Comparison of ENCODE assay signal across 15 cellular contexts in genomic region chr6:167679137-167679736, GRCh38.
A peak's percentile ranks its signal among the peaks of the same experiment; 100 is the strongest.
DNase-seq lines count a peak whose midpoint lies in the region; ATAC-seq and TF ChIP-seq lines count a peak whose summit lies in the region.
"Had no signal": no experiment of that assay in that cellular context is flagged by ENCODE, and none has a peak within 500 bp of the region (broad histone marks: within the 10 kb centered on the region; RNA-seq: fewer than 3 reads in every experiment).

No MANE protein-coding gene starts in this region.

- H3K79me2 ChIP-seq in smooth muscle cell (ENCODE audit: low read depth) = no peaks in the 10 kb centered on the region

- H4K91ac ChIP-seq in IMR-90 (ENCODE audit: insufficient read depth, low read depth, low read length) = no peak overlapping the region

- H3K4me1 ChIP-seq in IMR-90 (ENCODE audit: control insufficient read depth, insufficient read depth, low read length) (no peaks in the 10 kb centered on the region), mesodermal cell (ENCODE audit: control insufficient read depth, insufficient read depth, low read length, poor library complexity, severe bottlenecking) (peaks cover 56% of the 10 kb centered on the region), smooth muscle cell (ENCODE audit: low read depth) (peaks cover 28% of the 10 kb centered on the region), HAP-1 (peaks cover 10% of the 10 kb centered on the region)
- H3K4me1 ChIP-seq: BE2C had no signal

- no peaks in the 10 kb centered on the region for H3K27me3 ChIP-seq in IMR-90 (ENCODE audit: control insufficient read depth, insufficient read depth, low read length)
- H3K27me3 ChIP-seq in dorsolateral prefrontal cortex = peaks cover 0 to 26% (median 0%) of the 10 kb centered on the region in 45 donors
- no peaks in the 10 kb centered on the region for H3K27me3 ChIP-seq in smooth muscle cell (ENCODE audit: low read depth)
- no peaks in the 10 kb centered on the region for H3K27me3 ChIP-seq in HAP-1 (ENCODE audit: low read depth)
- H3K27me3 ChIP-seq: SJSA1 had no signal

- POLR2A ChIA-PET in IMR-90 (lab: Charles Lee; ENCODE audit: unreplicated experiment) = no interaction called here

- no peak overlapping the region for H2BK15ac ChIP-seq in IMR-90 (ENCODE audit: low read depth, low read length)

- no peak overlapping the region for H3K56ac ChIP-seq in IMR-90 (ENCODE audit: extremely low read depth, insufficient read depth, low read length)

- H3K9ac ChIP-seq in IMR-90 (ENCODE audit: low read depth, low read length) (no peak overlapping the region), smooth muscle cell (ENCODE audit: low read depth) (no peak overlapping the region)

- no peak overlapping the region for H3K4me3 ChIP-seq in IMR-90 (ENCODE audit: insufficient read depth, low read depth, low read length)
- H3K4me3 ChIP-seq in dorsolateral prefrontal cortex = peak overlapping the region in 55 of 59 donors; percentile 30 to 74 (median 56)
- H3K4me3 ChIP-seq in mesodermal cell (ENCODE audit: extremely low read depth, insufficient read depth, low read length, poor library complexity, severe bottlenecking) = peak overlapping the region; percentile 38
- H3K4me3 ChIP-seq in smooth muscle cell = peak overlapping the region; percentile 59
- no peak overlapping the region for H3K4me3 ChIP-seq in HAP-1
- H3K4me3 ChIP-seq: SJSA1 had no signal

- H3K27ac Mint-ChIP-seq in stimulated activated naive B cell treated with anti-CD40 and anti-IgM and Interleukin-4, amounts not matched to agents 10 μg/mL and 1 μg/mL and 100 μg/mL, for 72 hours = no peak overlapping the region

- H3K23ac ChIP-seq in IMR-90 (ENCODE audit: low read depth, low read length) = no peak overlapping the region

- CTCF ChIA-PET in IMR-90 (lab: Yijun Ruan, JAX) = no interaction called here

- WGBS in IMR-90 (ENCODE audit: extremely low coverage in 2 of 2, insufficient read length in 1 of 2), 2 experiments = 50% methylated on average over 1 of the region's 11 CpGs; no CpG with 5 or more reads in 1 of the 2 experiments
- 0 to 7% methylated on average over 3 to 4 of the region's 11 CpGs for WGBS in mesodermal cell (ENCODE audit: insufficient coverage in 2 of 2), 2 experiments
- WGBS in smooth muscle cell (ENCODE audit: low lambda C conversion rate) = 48% methylated on average over 11 of the region's 11 CpGs

- no peak overlapping the region for H3K4me3 Mint-ChIP-seq in stimulated activated naive B cell treated with anti-CD40 and anti-IgM and Interleukin-4, amounts not matched to agents 10 μg/mL and 1 μg/mL and 100 μg/mL, for 72 hours

- H3K14ac ChIP-seq in IMR-90 (replicated peaks; ENCODE audit: low read depth, low read length) = no peak overlapping the region

- H4K8ac ChIP-seq in IMR-90 (ENCODE audit: low read depth in 2 of 2, low read length in 2 of 2) = no peak overlapping the region

- H2BK120ac ChIP-seq in IMR-90 (ENCODE audit: low read depth, low read length) = no peak overlapping the region

- no peak overlapping the region for H2AK9ac ChIP-seq in IMR-90 (replicated peaks; ENCODE audit: low read depth, low read length, poor library complexity)

- no peaks in the 10 kb centered on the region for H3K79me1 ChIP-seq in IMR-90 (ENCODE audit: low read depth in 1 of 2, low read length in 2 of 2)

- no peaks in the 10 kb centered on the region for H3K9me1 ChIP-seq in IMR-90 (ENCODE audit: insufficient read depth, low read length)

- H3K18ac ChIP-seq in IMR-90 (ENCODE audit: low read depth, low read length) = no peak overlapping the region

- ATAC-seq in IMR-90 (ENCODE audit: low read depth) = no peak
- no peak for ATAC-seq in stimulated activated naive B cell treated with anti-CD40 and anti-IgM and Interleukin-4, amounts not matched to agents 10 μg/mL and 1 μg/mL and 100 μg/mL, for 72 hours (replicated peaks)
- ATAC-seq: PC-3 had no signal

- peaks cover 0 to 1% of the 10 kb centered on the region in 2 donors for H3K9me3 Mint-ChIP-seq in stimulated activated naive B cell treated with anti-CD40 and anti-IgM and Interleukin-4, amounts not matched to agents 10 μg/mL and 1 μg/mL and 100 μg/mL, for 72 hours

- H3K9me3 ChIP-seq in IMR-90 (ENCODE audit: control insufficient read depth, insufficient read depth, low read length) = peaks cover 49% of the 10 kb centered on the region
- H3K9me3 ChIP-seq in mesodermal cell (ENCODE audit: control insufficient read depth, low read length) = no peaks in the 10 kb centered on the region
- no peaks in the 10 kb centered on the region for H3K9me3 ChIP-seq in smooth muscle cell (replicated peaks; ENCODE audit: low read depth)
- H3K9me3 ChIP-seq in HAP-1 = no peaks in the 10 kb centered on the region
- H3K9me3 ChIP-seq: BE2C, gastroesophageal sphincter, SJSA1, tibial artery had no signal

- H4K5ac ChIP-seq in IMR-90 (ENCODE audit: low read depth, low read length) = no peak overlapping the region

- no TSS peak for BruUV-seq in IMR-90 (replicated peaks; lab: Mats Ljungman, UMichigan)

- H3K4ac ChIP-seq in IMR-90 (ENCODE audit: low read depth, low read length) = no peak overlapping the region

- dilution Hi-C loops in IMR-90 (cut with HindIII; ENCODE audit: low sequenced_read_pairs, unreplicated experiment) = no loop called here

- H3K36me3 ChIP-seq in IMR-90 (ENCODE audit: control insufficient read depth, insufficient read depth, low read length) (no peaks in the 10 kb centered on the region), mesodermal cell (ENCODE audit: control insufficient read depth, insufficient read depth, low read length) (no peaks in the 10 kb centered on the region), smooth muscle cell (ENCODE audit: low read depth) (no peaks in the 10 kb centered on the region), HAP-1 (replicated peaks) (no peaks in the 10 kb centered on the region)
- H3K36me3 ChIP-seq: BE2C, gastroesophageal sphincter, SJSA1, tibial artery had no signal

- intact Hi-C loops in IMR-90 (cut with micrococcal nuclease) (no loop called here), dorsolateral prefrontal cortex (cut with DNase I) (loop anchor here (2.0 to 5.0 kb wide), 3 partner anchors 53 to 148 kb away; partner anchors contain the start of gene AFDN (in 1 of the 2))

- DNase-seq in IMR-90 = no peak
- no peak for DNase-seq in dorsolateral prefrontal cortex
- DNase-seq in smooth muscle cell (lab: John Stamatoyannopoulos, UW; ENCODE audit: unreplicated experiment) = no peak
- DNase-seq in stimulated activated naive B cell treated with anti-CD40 and anti-IgM and Interleukin-4, amounts not matched to agents 10 μg/mL and 1 μg/mL and 100 μg/mL, for 72 hours = no peak
- DNase-seq in HAP-1 (ENCODE audit: low spot score in 2 of 2) = no peak
- no peak for DNase-seq in NCI-H510A (lab: John Stamatoyannopoulos, UW)
- no peak for DNase-seq in mucosa of gallbladder (ENCODE audit: low spot score)
- DNase-seq: DMS153, NCI-H1930, PC-3 had no signal

- no peaks in the 10 kb centered on the region for H3K36me3 Mint-ChIP-seq in stimulated activated naive B cell treated with anti-CD40 and anti-IgM and Interleukin-4, amounts not matched to agents 10 μg/mL and 1 μg/mL and 100 μg/mL, for 72 hours

- H3K27ac ChIP-seq in IMR-90 (ENCODE audit: insufficient read depth, low read length) (no peak overlapping the region), dorsolateral prefrontal cortex (peak overlapping the region in 44 of 59 donors; percentile 9 to 81 (median 60)), mesodermal cell (ENCODE audit: low read depth, low read length, severe bottlenecking) (no peak overlapping the region), smooth muscle cell (ENCODE audit: low read depth) (no peak overlapping the region)
- H3K27ac ChIP-seq: SJSA1, tibial artery had no signal

- no peak for TF ChIP-seq RAD21 in IMR-90 (IDR thresholded peaks at IDR 0.05; ENCODE audit: low read length)

- in situ Hi-C loops in IMR-90 (cut with MboI; ENCODE audit: low sequenced_read_pairs) = no loop called here
- in situ Hi-C loops in HAP-1 (cut with MboI; ENCODE audit: low sequenced_read_pairs) = no loop called here

- no peak overlapping the region for H2BK5ac ChIP-seq in IMR-90 (ENCODE audit: low read depth, low read length, poor library complexity, severe bottlenecking)

- TF ChIP-seq CTCF in IMR-90 (conservative IDR thresholded peaks at IDR 0.05; ENCODE audit: low read depth, low read length) (no peak), dorsolateral prefrontal cortex (IDR thresholded peaks at IDR 0.05 in 54 of 56, conservative IDR thresholded peaks at IDR 0.05 in 2 of 56; ENCODE audit: low read depth in 1 of 56, partially characterized antibody in 56 of 56) (no peak), smooth muscle cell (IDR thresholded peaks at IDR 0.05; ENCODE audit: borderline replicate concordance, insufficient read depth, poor library complexity, severe bottlenecking) (no peak)

- H3K4me2 ChIP-seq in IMR-90 (ENCODE audit: low read depth, low read length) (no peak overlapping the region), smooth muscle cell (peak overlapping the region; percentile 86)

- H3K4me1 Mint-ChIP-seq in stimulated activated naive B cell treated with anti-CD40 and anti-IgM and Interleukin-4, amounts not matched to agents 10 μg/mL and 1 μg/mL and 100 μg/mL, for 72 hours = peaks cover 5 to 10% of the 10 kb centered on the region in 2 donors

- TF ChIP-seq POLR2A in IMR-90 (IDR thresholded peaks at IDR 0.05; ENCODE audit: low read depth, low read length) = no peak

- H2AK5ac ChIP-seq in IMR-90 (ENCODE audit: low read depth, low read length) = no peak overlapping the region

- H3F3A ChIP-seq in smooth muscle cell (ENCODE audit: low read depth) = peaks cover 12% of the 10 kb centered on the region

- H2BK20ac ChIP-seq in IMR-90 (ENCODE audit: low read depth, low read length) = no peak overlapping the region

- H3K27me3 Mint-ChIP-seq in stimulated activated naive B cell treated with anti-CD40 and anti-IgM and Interleukin-4, amounts not matched to agents 10 μg/mL and 1 μg/mL and 100 μg/mL, for 72 hours = peaks cover 83 to 86% of the 10 kb centered on the region in 2 donors

- no peaks in the 10 kb centered on the region for H4K20me1 ChIP-seq in IMR-90 (ENCODE audit: insufficient read depth, low read length)
- no peaks in the 10 kb centered on the region for H4K20me1 ChIP-seq in smooth muscle cell (ENCODE audit: low read depth)

- H2AFZ ChIP-seq in IMR-90 (replicated peaks; ENCODE audit: low read length, poor library complexity) = no peak overlapping the region
- peak overlapping the region; percentile 90 for H2AFZ ChIP-seq in smooth muscle cell (ENCODE audit: low read depth)

TF ChIP-seq in IMR-90, 13 proteins besides CTCF, POLR2A, EP300 and RAD21:
- no peak for TF ChIP-seq MAZ (IDR thresholded peaks at IDR 0.05; ENCODE audit: borderline replicate concordance, low read depth, low read length)
- no peak for TF ChIP-seq MXI1 (IDR thresholded peaks at IDR 0.05; ENCODE audit: borderline replicate concordance, low read depth, low read length)
- TF ChIP-seq CEBPB (IDR thresholded peaks at IDR 0.05; ENCODE audit: low read depth, low read length) = 0 out of 2 replicates have a peak, but pooled peaks have one; percentile 8
- no peak for TF ChIP-seq CHD1 (IDR thresholded peaks at IDR 0.05; ENCODE audit: low read depth, low read length)
- no peak for TF ChIP-seq SMC3 (IDR thresholded peaks at IDR 0.05; ENCODE audit: low read depth, low read length)
- TF ChIP-seq NFE2L2 (IDR thresholded peaks at IDR 0.05; ENCODE audit: low read depth, low read length) = no peak
- no peak for TF ChIP-seq MAFK (IDR thresholded peaks at IDR 0.05; ENCODE audit: low read depth, low read length)

Comparison
In these comparisons a context has a peak if more than half of its experiments do, and no peak if none do; other contexts are left out.
1. H3K27ac ChIP-seq: peak in dorsolateral prefrontal cortex (44 of 59); none in IMR-90 (single experiment), mesodermal cell (single experiment) and smooth muscle cell (single experiment).
2. H3K4me3 ChIP-seq: peak in dorsolateral prefrontal cortex (55 of 59), mesodermal cell (single experiment) and smooth muscle cell (single experiment); none in IMR-90 (single experiment) and HAP-1 (single experiment).